18 cellular contexts compared by ENCODE assay signal in the genomic region with DNA sequence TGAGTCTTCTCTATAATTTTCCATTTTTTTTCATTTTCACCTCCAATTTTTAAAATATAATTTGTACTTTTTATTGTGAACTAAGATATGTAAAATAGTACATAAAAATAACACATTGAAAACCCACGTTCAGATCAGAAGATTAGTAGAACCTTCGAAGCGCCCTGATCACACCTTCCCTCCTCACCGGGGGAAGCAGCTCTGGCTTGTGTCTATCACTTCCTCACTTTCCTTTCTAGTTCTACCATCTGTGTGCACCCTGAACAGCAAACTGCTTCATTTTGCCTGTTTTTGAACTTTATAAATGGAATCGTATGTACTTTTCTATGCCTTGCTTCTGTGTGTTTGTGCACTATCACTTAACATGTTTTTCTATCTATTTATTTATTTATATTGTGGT. TPM values are rescaled to one million over a fixed set of nuclear protein-coding genes. Genes with fewer than 3 reads are reported as not detected.
DNase-seq lines count a peak whose midpoint lies in the region; ATAC-seq, FAIRE-seq and TF ChIP-seq lines count a peak whose summit lies in the region.
"Had no signal": no experiment of that assay in that cellular context is flagged by ENCODE, and none has a peak within 500 bp of the region (broad histone marks: within the 10 kb centered on the region; RNA-seq: fewer than 3 reads in every experiment).

No MANE protein-coding gene starts in this region.

- peaks cover 42% of the 10 kb centered on the region for H3K4me1 Mint-ChIP-seq in T-helper 2 cell treated with Interferon-gamma antibody and Interleukin-4, amounts not matched to agents 5 μg/mL and 100 μg/mL, for 36 hours (ENCODE audit: low read depth)
- peaks cover 49% of the 10 kb centered on the region for H3K4me1 Mint-ChIP-seq in activated CD8-positive, alpha-beta memory T cell treated with anti-CD3 and anti-CD28 coated beads, Interleukin-2, amount 10 ng/mL, durations not matched to agents 7 days and 5 days
- H3K4me1 Mint-ChIP-seq in naive thymus-derived CD8-positive, alpha-beta T cell, result peaks cover 22 to 52% (median 47%) of the 10 kb centered on the region in 4 donors

- TF ChIP-seq CTCF in omental fat pad (IDR thresholded peaks at IDR 0.05), result no peak

- H3K36me3 Mint-ChIP-seq in T-helper 2 cell treated with Interferon-gamma antibody and Interleukin-4, amounts not matched to agents 5 μg/mL and 100 μg/mL, for 36 hours (ENCODE audit: low read depth), result no peaks in the 10 kb centered on the region
- no peaks in the 10 kb centered on the region for H3K36me3 Mint-ChIP-seq in activated CD8-positive, alpha-beta memory T cell treated with anti-CD3 and anti-CD28 coated beads, Interleukin-2, amount 10 ng/mL, durations not matched to agents 7 days and 5 days
- no peaks in the 10 kb centered on the region for H3K36me3 Mint-ChIP-seq in naive thymus-derived CD8-positive, alpha-beta T cell

- POLR2A ChIA-PET in naive thymus-derived CD8-positive, alpha-beta T cell (lab: Charles Lee), result interaction anchor here (1.0 to 25.3 kb wide), 5 partner anchors 9 to 103 kb away, joined by 3 to 1074 read pairs (median 15); partner anchors contain the start of genes CD27, GAPDH, MRPL51 and TAPBPL

- no peaks in the 10 kb centered on the region for H3K27me3 Mint-ChIP-seq in T-helper 2 cell treated with Interferon-gamma antibody and Interleukin-4, amounts not matched to agents 5 μg/mL and 100 μg/mL, for 36 hours (ENCODE audit: low read depth)
- no peaks in the 10 kb centered on the region for H3K27me3 Mint-ChIP-seq in activated CD8-positive, alpha-beta memory T cell treated with anti-CD3 and anti-CD28 coated beads, Interleukin-2, amount 10 ng/mL, durations not matched to agents 7 days and 5 days
- H3K27me3 Mint-ChIP-seq in naive thymus-derived CD8-positive, alpha-beta T cell, result no peaks in the 10 kb centered on the region

- DNase-seq in T-helper 2 cell treated with Interferon-gamma antibody and Interleukin-4, amounts not matched to agents 5 μg/mL and 100 μg/mL, for 36 hours (ENCODE audit: low spot score), result no peak
- DNase-seq in T-helper 2 cell (no peak), GM18507 (ENCODE audit: extremely low spot score, insufficient read length, low read depth) (no peak), ecto neural progenitor cell (ENCODE audit: low spot score) (no peak), omental fat pad (ENCODE audit: low spot score) (no peak), midbrain (lab: John Stamatoyannopoulos, UW) (no peak)
- DNase-seq in activated CD8-positive, alpha-beta memory T cell treated with anti-CD3 and anti-CD28 coated beads, Interleukin-2, amount 10 ng/mL, durations not matched to agents 7 days and 5 days, result no peak
- DNase-seq in naive thymus-derived CD8-positive, alpha-beta T cell, result peak in 2 of 10 donors; percentile 18 to 36
- DNase-seq: MV-4-11, NCI-H2081, NCI-H524 treated with DMSO at 0.1 percent for 48 hours, retina had no signal

- H3K27ac Mint-ChIP-seq in T-helper 2 cell treated with Interferon-gamma antibody and Interleukin-4, amounts not matched to agents 5 μg/mL and 100 μg/mL, for 36 hours, result peak overlapping the region; percentile 41
- H3K27ac Mint-ChIP-seq in activated CD8-positive, alpha-beta memory T cell treated with anti-CD3 and anti-CD28 coated beads, Interleukin-2, amount 10 ng/mL, durations not matched to agents 7 days and 5 days, result peak overlapping the region; percentile 72
- peak overlapping the region in 9 of 10 donors; percentile 69 to 96 (median 88) for H3K27ac Mint-ChIP-seq in naive thymus-derived CD8-positive, alpha-beta T cell

- ATAC-seq in activated CD8-positive, alpha-beta memory T cell treated with anti-CD3 and anti-CD28 coated beads, Interleukin-2, amount 10 ng/mL, durations not matched to agents 7 days and 5 days, result no peak
- peak; percentile 60 to 72 for ATAC-seq in naive thymus-derived CD8-positive, alpha-beta T cell
- ATAC-seq in omental fat pad (ENCODE audit: low FRiP score), result no peak
- ATAC-seq: gastroesophageal sphincter, SK-N-SH treated with all-trans-retinoic acid at 6 μM for 48 hours had no signal

- no peak overlapping the region for H3K4me3 Mint-ChIP-seq in T-helper 2 cell treated with Interferon-gamma antibody and Interleukin-4, amounts not matched to agents 5 μg/mL and 100 μg/mL, for 36 hours
- H3K4me3 Mint-ChIP-seq in activated CD8-positive, alpha-beta memory T cell treated with anti-CD3 and anti-CD28 coated beads, Interleukin-2, amount 10 ng/mL, durations not matched to agents 7 days and 5 days, result no peak overlapping the region
- H3K4me3 Mint-ChIP-seq in naive thymus-derived CD8-positive, alpha-beta T cell, result peak overlapping the region in 7 of 10 donors; percentile 7 to 74 (median 55)
- H3K4me3 Mint-ChIP-seq: neural crest cell had no signal

- CTCF ChIA-PET in activated CD8-positive, alpha-beta memory T cell treated with anti-CD3 and anti-CD28 coated beads, Interleukin-2, amount 10 ng/mL, durations not matched to agents 7 days and 5 days (lab: Charles Lee), result interaction anchor here (0.8 to 6.7 kb wide), 6 partner anchors 9 to 107 kb away, joined by 3 to 43 read pairs (median 14); partner anchors contain the start of genes CD27 and TAPBPL

- peak; percentile 56 for FAIRE-seq in GM18507 (lab: Jason Lieb, UNC)
- FAIRE-seq: colon had no signal

- H3K9me3 Mint-ChIP-seq in T-helper 2 cell treated with Interferon-gamma antibody and Interleukin-4, amounts not matched to agents 5 μg/mL and 100 μg/mL, for 36 hours, result no peaks in the 10 kb centered on the region
- H3K9me3 Mint-ChIP-seq in activated CD8-positive, alpha-beta memory T cell treated with anti-CD3 and anti-CD28 coated beads, Interleukin-2, amount 10 ng/mL, durations not matched to agents 7 days and 5 days (ENCODE audit: low read depth), result no peaks in the 10 kb centered on the region
- no peaks in the 10 kb centered on the region for H3K9me3 Mint-ChIP-seq in naive thymus-derived CD8-positive, alpha-beta T cell
- H3K9me3 Mint-ChIP-seq: neural crest cell had no signal

RNA-seq across cellular contexts. Expression of gene CD27, which starts 11.8 kb away (rescaled TPM):
- total RNA-seq in activated CD8-positive, alpha-beta memory T cell treated with anti-CD3 and anti-CD28 coated beads, Interleukin-2, amount 10 ng/mL, durations not matched to agents 7 days and 5 days, result 10 to 100 TPM; 44.9 to 67.3 TPM
- total RNA-seq in naive thymus-derived CD8-positive, alpha-beta T cell, result 100 to 1,000 TPM; 149 to 150 TPM
- 100 to 1,000 TPM; 391 to 632 (median 577) TPM for polyA plus RNA-seq in naive thymus-derived CD8-positive, alpha-beta T cell
- under 1 TPM in 3 of 4 donors, not detected in 1; 0.50 to 0.96 (median 0.65) TPM for total RNA-seq in omental fat pad
- total RNA-seq: A172, ascending aorta, neural crest cell had no signal

RNA-seq across cellular contexts. Expression of gene TAPBPL, which starts 18.9 kb away (rescaled TPM):
- total RNA-seq in activated CD8-positive, alpha-beta memory T cell treated with anti-CD3 and anti-CD28 coated beads, Interleukin-2, amount 10 ng/mL, durations not matched to agents 7 days and 5 days, result 10 to 100 TPM; 49.1 to 53.0 TPM
- total RNA-seq in naive thymus-derived CD8-positive, alpha-beta T cell, result 10 to 100 TPM; 42.5 to 45.4 TPM
- polyA plus RNA-seq in naive thymus-derived CD8-positive, alpha-beta T cell, result 100 to 1,000 TPM in 2 of 3 donors, 10 to 100 TPM in 1; 46.0 to 126 (median 106) TPM
- total RNA-seq in omental fat pad, result 10 to 100 TPM; 16.3 to 26.0 (median 18.5) TPM

RNA-seq across cellular contexts. Expression of gene VAMP1, which starts 37.5 kb away (rescaled TPM):
- 10 to 100 TPM; 49.2 to 59.1 TPM for total RNA-seq in activated CD8-positive, alpha-beta memory T cell treated with anti-CD3 and anti-CD28 coated beads, Interleukin-2, amount 10 ng/mL, durations not matched to agents 7 days and 5 days
- total RNA-seq in naive thymus-derived CD8-positive, alpha-beta T cell, result 10 to 100 TPM; 91.4 to 92.6 TPM
- 10 to 100 TPM in 2 of 3 donors, 1 to 10 TPM in 1; 9.7 to 13.6 (median 10.9) TPM for polyA plus RNA-seq in naive thymus-derived CD8-positive, alpha-beta T cell
- 1 to 10 TPM; 4.2 to 9.6 (median 6.2) TPM for total RNA-seq in omental fat pad

RNA-seq across cellular contexts. Expression of gene LTBR, which starts 49.0 kb away (rescaled TPM):
- total RNA-seq in activated CD8-positive, alpha-beta memory T cell treated with anti-CD3 and anti-CD28 coated beads, Interleukin-2, amount 10 ng/mL, durations not matched to agents 7 days and 5 days, result under 1 TPM; 0.30 to 0.41 TPM
- total RNA-seq in naive thymus-derived CD8-positive, alpha-beta T cell, result under 1 TPM; 0.91 to 0.93 TPM
- under 1 TPM in 1 of 3 donors, not detected in 2; 0.23 TPM for polyA plus RNA-seq in naive thymus-derived CD8-positive, alpha-beta T cell
- 100 to 1,000 TPM in 3 of 4 donors, 10 to 100 TPM in 1; 99.9 to 171 (median 142) TPM for total RNA-seq in omental fat pad
- total RNA-seq: A172 had no signal

RNA-seq across cellular contexts. Expression of gene SCNN1A, which starts 57.6 kb away (rescaled TPM):
- under 1 TPM; 0.49 to 0.58 TPM for total RNA-seq in activated CD8-positive, alpha-beta memory T cell treated with anti-CD3 and anti-CD28 coated beads, Interleukin-2, amount 10 ng/mL, durations not matched to agents 7 days and 5 days
- 1 to 10 TPM; 4.0 to 4.7 TPM for total RNA-seq in naive thymus-derived CD8-positive, alpha-beta T cell
- under 1 TPM; 0.06 to 0.65 (median 0.23) TPM for polyA plus RNA-seq in naive thymus-derived CD8-positive, alpha-beta T cell
- 10 to 100 TPM in 3 of 4 donors, 1 to 10 TPM in 1; 1.9 to 29.0 (median 15.7) TPM for total RNA-seq in omental fat pad
- total RNA-seq: neural crest cell had no signal

Comparison
In these comparisons a context has a peak if more than half of its experiments do, and no peak if none do; other contexts are left out.
1. H3K4me3 Mint-ChIP-seq: peak in naive thymus-derived CD8-positive, alpha-beta T cell (7 of 10); none in T-helper 2 cell treated with Interferon-gamma antibody and Interleukin-4, amounts not matched to agents 5 μg/mL and 100 μg/mL, for 36 hours (single experiment) and activated CD8-positive, alpha-beta memory T cell treated with anti-CD3 and anti-CD28 coated beads, Interleukin-2, amount 10 ng/mL, durations not matched to agents 7 days and 5 days (single experiment).
2. ATAC-seq: peak in naive thymus-derived CD8-positive, alpha-beta T cell (2 of 2); none in activated CD8-positive, alpha-beta memory T cell treated with anti-CD3 and anti-CD28 coated beads, Interleukin-2, amount 10 ng/mL, durations not matched to agents 7 days and 5 days (single experiment) and omental fat pad (single experiment).
3. RNA of gene CD27, which starts 11.8 kb away (total RNA-seq): 149 to 150 TPM in naive thymus-derived CD8-positive, alpha-beta T cell and 44.9 to 67.3 TPM in activated CD8-positive, alpha-beta memory T cell treated with anti-CD3 and anti-CD28 coated beads, Interleukin-2, amount 10 ng/mL, durations not matched to agents 7 days and 5 days; 0.50 to 0.96 TPM in omental fat pad; every median in the first group is over 10 times any median in the second.
4. RNA of gene VAMP1, which starts 37.5 kb away (total RNA-seq): 91.4 to 92.6 TPM in naive thymus-derived CD8-positive, alpha-beta T cell and 49.2 to 59.1 TPM in activated CD8-positive, alpha-beta memory T cell treated with anti-CD3 and anti-CD28 coated beads, Interleukin-2, amount 10 ng/mL, durations not matched to agents 7 days and 5 days; 4.2 to 9.6 TPM in omental fat pad; every median in the first group is over 4 times any median in the second.
5. Peak in every context shown above with its lines, with median percentiles within 50 percentile points of each other: H3K27ac Mint-ChIP-seq.